ENCODE assay signal across 27 cellular contexts in the genomic region with DNA sequence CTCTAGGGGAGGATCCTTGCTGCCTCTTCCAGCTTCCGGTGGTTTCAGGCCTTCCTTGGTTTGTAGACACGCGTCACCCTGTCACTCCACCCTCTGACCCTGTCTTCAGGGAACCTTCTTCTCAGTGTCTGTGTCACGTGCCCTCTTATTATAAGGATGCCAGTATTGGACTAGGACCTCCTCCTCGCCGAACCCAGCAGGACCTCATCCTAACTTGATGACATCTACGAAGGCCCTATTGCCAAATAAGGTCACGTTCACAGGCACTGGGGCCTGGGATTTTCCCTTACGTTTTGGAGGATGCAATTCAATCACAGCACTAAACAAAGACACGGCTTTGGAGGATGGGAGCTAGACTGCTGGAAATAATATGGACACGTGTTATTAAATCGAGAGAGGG.
"Had no signal": no experiment of that assay in that cellular context is flagged by ENCODE, and none has a peak within 500 bp of the region (broad histone marks: within the 10 kb centered on the region; RNA-seq: fewer than 3 reads in every experiment).

No MANE protein-coding gene starts in this region.

- DNase-seq: activated CD4-positive, alpha-beta memory T cell treated with anti-CD3 and anti-CD28 coated beads for 36 hours; activated CD4-positive, alpha-beta T cell treated with anti-CD3 and anti-CD28 coated beads for 36 hours; activated CD4-positive, alpha-beta T cell treated with anti-CD3 and anti-CD28 coated beads, Interleukin-2, amount 10 ng/mL, durations not matched to agents 24 days and 14 days; activated CD4-positive, CD25-positive, alpha-beta regulatory T cell; activated CD4-positive, CD25-positive, alpha-beta regulatory T cell treated with anti-CD3 and anti-CD28 coated beads, Interleukin-2, amount 50 U/mL, for 72 hours; activated CD8-positive, alpha-beta memory T cell treated with anti-CD3 and anti-CD28 coated beads, Interleukin-2, amount 10 ng/mL, durations not matched to agents 7 days and 5 days; activated CD8-positive, alpha-beta memory T cell treated with anti-CD3 and anti-CD28 coated beads, Interleukin-2, amount 50 U/mL, for 4 hours; activated CD8-positive, alpha-beta T cell treated with anti-CD3 and anti-CD28 coated beads, Interleukin-2, amount 10 ng/mL, durations not matched to agents 7 days and 5 days; activated gamma-delta T cell treated with Interleukin-2 at 50 U/mL for 16 hours; activated naive CD4-positive, alpha-beta T cell treated with anti-CD3 and anti-CD28 coated beads, Interleukin-2, amount 50 U/mL, for 16 hours; activated naive CD4-positive, alpha-beta T cell treated with Interleukin-2 at 50 U/mL for 16 hours; activated T-cell treated with anti-CD3 and anti-CD28 coated beads, Interleukin-2, amount 50 U/mL, for 1 hour; activated T-cell treated with anti-CD3 and anti-CD28 coated beads, Interleukin-2, amount 50 U/mL, for 48 hours; amniotic stem cell; anterior cingulate cortex; brain microvascular endothelial cell; caudate nucleus; cortex of kidney; dermis blood vessel endothelial cell; effector CD4-positive, alpha-beta T cell; effector memory CD8-positive, alpha-beta T cell; erythroblast; foreskin keratinocyte; gastrocnemius medialis; glutamatergic neuron; T-helper 2 cell had no signal

- H3K36me3 ChIP-seq: brain microvascular endothelial cell, esophagus muscularis mucosa, gastrocnemius medialis had no signal

- H3K4me3 ChIP-seq: esophagus muscularis mucosa, gastrocnemius medialis had no signal

- H3K9me3 ChIP-seq: gastrocnemius medialis had no signal

- H3K4me1 ChIP-seq: esophagus muscularis mucosa, foreskin keratinocyte, gastrocnemius medialis had no signal

- H3K27ac ChIP-seq: brain microvascular endothelial cell, esophagus muscularis mucosa, foreskin keratinocyte, gastrocnemius medialis had no signal

- H3K27me3 ChIP-seq: brain microvascular endothelial cell, foreskin keratinocyte had no signal

- ATAC-seq: activated CD4-positive, alpha-beta T cell treated with anti-CD3 and anti-CD28 coated beads for 36 hours; activated CD8-positive, alpha-beta memory T cell treated with anti-CD3 and anti-CD28 coated beads, Interleukin-2, amount 10 ng/mL, durations not matched to agents 7 days and 5 days; activated CD8-positive, alpha-beta T cell treated with anti-CD3 and anti-CD28 coated beads, Interleukin-2, amount 10 ng/mL, durations not matched to agents 7 days and 5 days; effector memory CD8-positive, alpha-beta T cell; foreskin keratinocyte; gastrocnemius medialis had no signal
